24 cellular contexts compared by ENCODE assay signal in genomic region chr4:26573389-26573794, GRCh38. TPM values are rescaled to one million over a fixed set of nuclear protein-coding genes. Genes with fewer than 3 reads are reported as not detected.
DNase-seq lines count a peak whose midpoint lies in the region; ATAC-seq, FAIRE-seq and TF ChIP-seq lines count a peak whose summit lies in the region.
"Had no signal": no experiment of that assay in that cellular context is flagged by ENCODE, and none has a peak within 500 bp of the region (broad histone marks: within the 10 kb centered on the region; RNA-seq: fewer than 3 reads in every experiment).

No MANE protein-coding gene starts in this region.

- H4K20me1 ChIP-seq in DND-41 (ENCODE audit: insufficient read depth, low read length) (no peaks in the 10 kb centered on the region), astrocyte (ENCODE audit: insufficient read depth, low read length) (no peaks in the 10 kb centered on the region)

- FAIRE-seq in astrocyte (lab: Jason Lieb, UNC) = no peak
- FAIRE-seq: HTR-8/SVneo had no signal

- no peak overlapping the region for H3K4me2 ChIP-seq in DND-41 (ENCODE audit: insufficient read depth, low read length)
- peak overlapping the region; percentile 3 for H3K4me2 ChIP-seq in astrocyte (ENCODE audit: low read length)

- H3K27ac ChIP-seq in DND-41 (ENCODE audit: low read length) (no peak overlapping the region), astrocyte (ENCODE audit: low read depth, low read length) (peak overlapping the region; percentile 32), lower lobe of right lung (no peak overlapping the region)
- H3K27ac ChIP-seq: gastroesophageal sphincter, SK-N-MC, tibial nerve had no signal

- intact Hi-C loops in lower lobe of right lung (cut with DNase I) = no loop called here

- no peaks in the 10 kb centered on the region for H3K9me3 Mint-ChIP-seq in astrocyte (ENCODE audit: unreplicated experiment)
- H3K9me3 Mint-ChIP-seq: activated naive CD8-positive, alpha-beta T cell treated with anti-CD3 and anti-CD28 coated beads, Interleukin-2, amount 10 ng/mL, durations not matched to agents 7 days and 5 days; activated T-helper 2 cell treated with anti-CD3 and anti-CD28 coated beads, Interferon-gamma antibody, Interleukin-2, Interleukin-4, amounts not matched to agents 10 μg/mL and 5 μg/mL and 100 μg/mL, durations not matched to agents 14 hours and 24 hours and 36 hours; CD8-positive, alpha-beta memory T cell had no signal

- H3K27me3 ChIP-seq in DND-41 (ENCODE audit: insufficient read depth, low read length, poor library complexity) (no peaks in the 10 kb centered on the region), astrocyte (ENCODE audit: insufficient read depth, low read length) (no peaks in the 10 kb centered on the region), lower lobe of right lung (ENCODE audit: low read depth) (no peaks in the 10 kb centered on the region)
- H3K27me3 ChIP-seq: gastroesophageal sphincter, tibial nerve had no signal

- ATAC-seq in DND-41 (ENCODE audit: insufficient read depth, low read depth) (peak; percentile 84), lower lobe of right lung (no peak), omental fat pad (ENCODE audit: low FRiP score) (no peak), HG03196 (IDR thresholded peaks at IDR 0.05; ENCODE audit: unreplicated experiment) (no peak)
- ATAC-seq: activated CD8-positive, alpha-beta memory T cell treated with anti-CD3 and anti-CD28 coated beads, Interleukin-2, amount 10 ng/mL, durations not matched to agents 7 days and 5 days; gastroesophageal sphincter; sciatic nerve had no signal

- peaks cover 8% of the 10 kb centered on the region for H3K4me1 ChIP-seq in DND-41 (ENCODE audit: insufficient read depth, low read length)
- peaks cover 42% of the 10 kb centered on the region for H3K4me1 ChIP-seq in astrocyte (ENCODE audit: insufficient read depth, low read length)
- no peaks in the 10 kb centered on the region for H3K4me1 ChIP-seq in lower lobe of right lung
- H3K4me1 ChIP-seq: gastroesophageal sphincter had no signal

- H3K9me3 ChIP-seq in DND-41 (ENCODE audit: insufficient read depth, low read length, severe bottlenecking) (no peaks in the 10 kb centered on the region), astrocyte (ENCODE audit: insufficient read depth, low read depth, low read length) (no peaks in the 10 kb centered on the region), lower lobe of right lung (no peaks in the 10 kb centered on the region)
- H3K9me3 ChIP-seq: gastroesophageal sphincter, tibial nerve had no signal

- H3K9ac ChIP-seq in DND-41 (ENCODE audit: low read depth, low read length) = no peak overlapping the region
- H3K9ac ChIP-seq in astrocyte (ENCODE audit: low read length) = no peak overlapping the region

- H3K27me3 Mint-ChIP-seq in astrocyte (ENCODE audit: low read depth, unreplicated experiment) = peaks cover 2% of the 10 kb centered on the region

- H3K4me1 Mint-ChIP-seq in astrocyte (ENCODE audit: low read depth, unreplicated experiment) = peaks cover 22% of the 10 kb centered on the region
- H3K4me1 Mint-ChIP-seq: CD8-positive, alpha-beta memory T cell had no signal

- no peak overlapping the region for H2AFZ ChIP-seq in DND-41 (ENCODE audit: low read depth, low read length)
- H2AFZ ChIP-seq in astrocyte (ENCODE audit: low read depth, low read length) = no peak overlapping the region

- DNase-seq in DND-41 = peak; percentile 25
- peak; percentile 60 for DNase-seq in LHCN-M2 (ENCODE audit: low read depth)
- DNase-seq in astrocyte (ENCODE audit: low read depth) = peak; percentile 88
- DNase-seq in kidney glomerular epithelial cell (lab: John Stamatoyannopoulos, UW) = peak; percentile 87
- DNase-seq in lower lobe of right lung = no peak
- no peak for DNase-seq in GM20000 (ENCODE audit: low spot score)
- DNase-seq in omental fat pad (ENCODE audit: low spot score) = no peak
- DNase-seq: activated CD8-positive, alpha-beta memory T cell treated with anti-CD3 and anti-CD28 coated beads, Interleukin-2, amount 10 ng/mL, durations not matched to agents 7 days and 5 days; activated naive CD8-positive, alpha-beta T cell treated with anti-CD3 and anti-CD28 coated beads, Interleukin-2, amount 10 ng/mL, durations not matched to agents 7 days and 5 days; CD8-positive, alpha-beta memory T cell; DMS79 treated with DMSO at 0.1 percent for 48 hours; NCI-H1436; NCI-H2171 treated with DMSO at 0.1 percent for 48 hours; NCI-H82; occipital lobe; stimulated activated naive CD4-positive, alpha-beta T cell treated with Interleukin-2 at 50 U/mL for 16 hours; T-helper 9 cell had no signal

- H3K36me3 ChIP-seq in DND-41 (ENCODE audit: insufficient read depth, low read length) = no peaks in the 10 kb centered on the region
- H3K36me3 ChIP-seq in astrocyte (ENCODE audit: insufficient read depth, low read length) = no peaks in the 10 kb centered on the region
- no peaks in the 10 kb centered on the region for H3K36me3 ChIP-seq in lower lobe of right lung
- H3K36me3 ChIP-seq: gastroesophageal sphincter, tibial nerve had no signal

- no peaks in the 10 kb centered on the region for H3K36me3 Mint-ChIP-seq in astrocyte (ENCODE audit: low read depth, unreplicated experiment)
- H3K36me3 Mint-ChIP-seq: activated CD8-positive, alpha-beta memory T cell treated with anti-CD3 and anti-CD28 coated beads, Interleukin-2, amount 10 ng/mL, durations not matched to agents 7 days and 5 days; activated naive CD8-positive, alpha-beta T cell treated with anti-CD3 and anti-CD28 coated beads, Interleukin-2, amount 10 ng/mL, durations not matched to agents 7 days and 5 days had no signal

- no peak overlapping the region for H3K4me3 Mint-ChIP-seq in astrocyte (ENCODE audit: unreplicated experiment)
- H3K4me3 Mint-ChIP-seq: activated CD8-positive, alpha-beta memory T cell treated with anti-CD3 and anti-CD28 coated beads, Interleukin-2, amount 10 ng/mL, durations not matched to agents 7 days and 5 days; activated naive CD8-positive, alpha-beta T cell treated with anti-CD3 and anti-CD28 coated beads, Interleukin-2, amount 10 ng/mL, durations not matched to agents 7 days and 5 days; CD8-positive, alpha-beta memory T cell had no signal

- no peak overlapping the region for H3K27ac Mint-ChIP-seq in astrocyte (ENCODE audit: unreplicated experiment)
- H3K27ac Mint-ChIP-seq: activated CD8-positive, alpha-beta memory T cell treated with anti-CD3 and anti-CD28 coated beads, Interleukin-2, amount 10 ng/mL, durations not matched to agents 7 days and 5 days; activated naive CD8-positive, alpha-beta T cell treated with anti-CD3 and anti-CD28 coated beads, Interleukin-2, amount 10 ng/mL, durations not matched to agents 7 days and 5 days; activated T-helper 2 cell treated with anti-CD3 and anti-CD28 coated beads, Interferon-gamma antibody, Interleukin-2, Interleukin-4, amounts not matched to agents 10 μg/mL and 5 μg/mL and 100 μg/mL, durations not matched to agents 14 hours and 24 hours and 36 hours; CD8-positive, alpha-beta memory T cell had no signal

- TF ChIP-seq CTCF in DND-41 (IDR thresholded peaks at IDR 0.05; ENCODE audit: borderline replicate concordance, extremely low read depth, low read length, poor library complexity, severe bottlenecking) (peak; percentile 59), astrocyte (IDR thresholded peaks at IDR 0.05; ENCODE audit: insufficient read depth, low read depth, low read length) (no peak), lower lobe of right lung (IDR thresholded peaks at IDR 0.05) (no peak), GM20000 (IDR thresholded peaks at IDR 0.05; ENCODE audit: extremely low read depth, missing control alignments) (no peak), omental fat pad (IDR thresholded peaks at IDR 0.05) (no peak)

- H3K4me3 ChIP-seq in DND-41 (ENCODE audit: low read depth in 1 of 2, low read length in 2 of 2) (no peak overlapping the region), astrocyte (ENCODE audit: insufficient read depth, low read depth, low read length) (no peak overlapping the region), lower lobe of right lung (no peak overlapping the region)
- H3K4me3 ChIP-seq: gastroesophageal sphincter, SK-N-MC, tibial nerve had no signal

- H3K79me2 ChIP-seq in DND-41 (ENCODE audit: insufficient read depth, low read length) (no peaks in the 10 kb centered on the region), astrocyte (ENCODE audit: insufficient read depth, low read length) (no peaks in the 10 kb centered on the region)

RNA-seq across cellular contexts. Expression of gene TBC1D19, which starts 10.5 kb away (rescaled TPM):
- total RNA-seq in LHCN-M2 (2014; rRNA removed) (86.3 and 110 TPM in 2 replicates), astrocyte (10.5 and 12.6 TPM in 2 replicates), lower lobe of right lung (12.5 TPM), omental fat pad (10 to 100 TPM in 2 of 4 donors, 1 to 10 TPM in 2; 5.6 to 21.6 (median 12.3) TPM)
- polyA plus RNA-seq in LHCN-M2 (2012) = 21.5 TPM

Comparison
In these comparisons a context has a peak if more than half of its experiments do, and no peak if none do; other contexts are left out.
1. DNase-seq: peak in DND-41 (single experiment), LHCN-M2 (single experiment), astrocyte (single experiment) and kidney glomerular epithelial cell (single experiment); none in lower lobe of right lung (single experiment), GM20000 (single experiment) and omental fat pad (single experiment).